ENCODE assay signal across 13 cellular contexts in genomic region chr6:112562348-112563220, GRCh38.
DNase-seq lines count a peak whose midpoint lies in the region; ATAC-seq and TF ChIP-seq lines count a peak whose summit lies in the region.
"Had no signal": no experiment of that assay in that cellular context is flagged by ENCODE, and none has a peak within 500 bp of the region (broad histone marks: within the 10 kb centered on the region; RNA-seq: fewer than 3 reads in every experiment).

No MANE protein-coding gene starts in this region.

- TF ChIP-seq POLR2A in esophagus muscularis mucosa (IDR thresholded peaks at IDR 0.05; ENCODE audit: low read depth): no peak

- no peaks in the 10 kb centered on the region for H3K79me2 ChIP-seq in Karpas-422 (ENCODE audit: low read length)

- DNase-seq in Right ventricle myocardium superior (no peak), cardiac septum (ENCODE audit: low spot score) (no peak), esophagus muscularis mucosa (ENCODE audit: extremely low spot score) (no peak), myocyte (ENCODE audit: low read depth) (peak; percentile 66), Karpas-422 (no peak), GM19238 (ENCODE audit: insufficient read length, low spot score) (no peak)
- no peak for DNase-seq in stimulated activated CD8-positive, alpha-beta memory T cell treated with anti-CD3 and anti-CD28 coated beads, Interleukin-4, amount 100 ng/mL, for 48 hours
- DNase-seq: activated CD8-positive, alpha-beta memory T cell treated with anti-CD3 and anti-CD28 coated beads for 24 hours; amniotic stem cell; Kasumi-1; right lobe of liver had no signal

- H3K4me2 ChIP-seq in Karpas-422 (ENCODE audit: low read depth, low read length, poor library complexity, severe bottlenecking): no peak overlapping the region

- H2AFZ ChIP-seq in Karpas-422 (ENCODE audit: low read length): no peak overlapping the region

- no peak for TF ChIP-seq EP300 in esophagus muscularis mucosa (IDR thresholded peaks at IDR 0.05)

- H3K4me3 ChIP-seq in esophagus muscularis mucosa: no peak overlapping the region
- no peak overlapping the region for H3K4me3 ChIP-seq in Karpas-422 (ENCODE audit: low read length)
- H3K4me3 ChIP-seq: right lobe of liver had no signal

- H3K9me3 ChIP-seq in esophagus muscularis mucosa: no peaks in the 10 kb centered on the region
- H3K9me3 ChIP-seq in Karpas-422 (ENCODE audit: low read length): no peaks in the 10 kb centered on the region
- H3K9me3 ChIP-seq: right lobe of liver had no signal

- H3K36me3 ChIP-seq in esophagus muscularis mucosa: no peaks in the 10 kb centered on the region
- H3K36me3 ChIP-seq in Karpas-422 (ENCODE audit: insufficient read depth, low read length): no peaks in the 10 kb centered on the region
- H3K36me3 ChIP-seq: right lobe of liver had no signal

- no peaks in the 10 kb centered on the region for H3K27me3 ChIP-seq in esophagus muscularis mucosa
- no peaks in the 10 kb centered on the region for H3K27me3 ChIP-seq in Karpas-422 (ENCODE audit: low read length)
- H3K27me3 ChIP-seq: right lobe of liver had no signal

- H3K9ac ChIP-seq in Karpas-422 (ENCODE audit: low read length): no peak overlapping the region

- intact Hi-C loops in Right ventricle myocardium superior (cut with DNase I): no loop called here
- intact Hi-C loops in cardiac septum (cut with DNase I): no loop called here
- intact Hi-C loops in esophagus muscularis mucosa (cut with DNase I): no loop called here

- H3K27ac ChIP-seq in esophagus muscularis mucosa (replicated peaks in 1 of 4) (peak overlapping the region; percentile 43 to 61 (median 54)), Karpas-422 (ENCODE audit: low read length) (no peak overlapping the region)
- H3K27ac ChIP-seq: right lobe of liver had no signal

- 20% methylated on average over 7 of the region's 7 CpGs for WGBS in esophagus muscularis mucosa

- no peaks in the 10 kb centered on the region for H4K20me1 ChIP-seq in Karpas-422 (ENCODE audit: insufficient read depth, low read depth, low read length)

- H3K4me1 ChIP-seq in esophagus muscularis mucosa (peaks cover 0 to 29% (median 21%) of the 10 kb centered on the region in 4 donors), Karpas-422 (ENCODE audit: low read length) (no peaks in the 10 kb centered on the region)
- H3K4me1 ChIP-seq: right lobe of liver had no signal

- ATAC-seq in Right ventricle myocardium superior (ENCODE audit: poor library complexity) (peak; percentile 65), GM18520 (IDR thresholded peaks at IDR 0.05; ENCODE audit: unreplicated experiment) (no peak)
- ATAC-seq: left colon had no signal

- TF ChIP-seq CTCF in esophagus muscularis mucosa (IDR thresholded peaks at IDR 0.05): no peak

- no peaks in the 10 kb centered on the region for H3K9me2 ChIP-seq in Karpas-422 (replicated peaks; ENCODE audit: insufficient read depth, low read length)
